In the genomic region with DNA sequence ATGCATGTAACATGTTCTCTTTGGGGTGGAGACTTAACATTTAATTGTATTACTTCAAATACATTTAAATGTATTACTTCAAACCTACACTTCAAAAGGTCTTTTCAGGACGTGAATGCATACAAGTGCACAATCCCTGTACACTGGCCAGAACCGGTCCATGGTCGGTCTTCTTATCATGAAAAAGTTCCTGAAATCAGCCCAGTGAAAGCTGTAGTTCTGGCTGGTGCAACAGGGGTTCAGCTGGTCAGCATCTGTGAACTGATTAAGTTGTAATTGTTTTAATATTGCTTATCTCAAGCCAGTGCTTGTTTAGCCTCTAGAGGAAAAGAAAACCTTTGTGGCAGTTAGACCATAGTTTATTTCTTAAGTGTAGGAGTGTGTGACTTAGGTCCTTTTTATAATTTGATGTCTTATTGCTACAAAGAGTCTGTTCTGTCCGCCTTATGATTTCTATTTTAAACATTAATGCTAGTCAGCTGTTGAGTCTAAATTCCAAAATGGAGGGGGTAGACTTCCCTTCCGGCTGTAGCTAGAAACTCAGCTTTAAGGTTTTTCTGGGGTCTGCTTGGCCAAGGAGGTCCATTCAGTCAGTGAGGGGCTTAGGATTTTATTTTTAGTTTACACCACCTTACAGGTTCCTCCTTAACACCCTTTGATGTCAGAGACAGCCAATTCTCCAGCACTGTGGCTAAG, we compare ENCODE assay signal across 8 cellular contexts. TPM values are rescaled to one million over a fixed set of nuclear protein-coding genes. Genes with fewer than 3 reads are reported as not detected.
DNase-seq lines count a peak whose midpoint lies in the region; ATAC-seq, FAIRE-seq and TF ChIP-seq lines count a peak whose summit lies in the region.

No MANE protein-coding gene starts in this region.

- H3K9me3 ChIP-seq in DOHH2 (ENCODE audit: control insufficient read depth, insufficient read depth, low read length) (no peaks in the 10 kb centered on the region), ovary (no peaks in the 10 kb centered on the region)

- DNase-seq in OCI-M1 (lab: John Stamatoyannopoulos, UW) (peak; percentile 79), erythroblast (lab: John Stamatoyannopoulos, UW) (peak; percentile 74 to 88), ovary (peak in 1 of 5 donors; percentile 24), DMS153 (lab: John Stamatoyannopoulos, UW) (no peak), D721Med (ENCODE audit: insufficient read length, low spot score) (no peak), NCI-H1048 (lab: John Stamatoyannopoulos, UW) (no peak)

- no peaks in the 10 kb centered on the region for H3K79me2 ChIP-seq in DOHH2 (ENCODE audit: control insufficient read depth, low read length)

- H3F3A ChIP-seq in DOHH2 (ENCODE audit: control insufficient read depth, insufficient read depth) = no peaks in the 10 kb centered on the region

- H4K20me1 ChIP-seq in DOHH2 (ENCODE audit: control insufficient read depth, insufficient read depth, low read depth, low read length) = no peaks in the 10 kb centered on the region

- H3K4me3 ChIP-seq in DOHH2 (ENCODE audit: low read length) = 0 out of 2 replicates have a peak overlapping the region, but pooled peaks have one; percentile 73
- H3K4me3 ChIP-seq in ovary = peak overlapping the region; percentile 98

- no peak for TF ChIP-seq EP300 in ovary (IDR thresholded peaks at IDR 0.05)

- H3K27me3 ChIP-seq in DOHH2 (ENCODE audit: control insufficient read depth, low read length) (peaks cover 51% of the 10 kb centered on the region), ovary (no peaks in the 10 kb centered on the region)

- intact Hi-C loops in ovary (cut with DNase I) = loop anchor here in 2 of 4 donors (2.0 to 10.0 kb wide), 2 partner anchors 87 kb away; a partner anchor contains a TSS

- no peak overlapping the region for H3K27ac ChIP-seq in DOHH2 (ENCODE audit: low read depth, low read length)
- peak overlapping the region; percentile 92 to 94 for H3K27ac ChIP-seq in ovary

- peaks cover 15% of the 10 kb centered on the region for H3K4me1 ChIP-seq in DOHH2 (ENCODE audit: control insufficient read depth, low read length)
- H3K4me1 ChIP-seq in ovary (ENCODE audit: insufficient read depth) = peaks cover 9% of the 10 kb centered on the region

- TF ChIP-seq CTCF in DOHH2 (IDR thresholded peaks at IDR 0.05; ENCODE audit: low read depth, low read length, poor library complexity, severe bottlenecking) = no peak
- no peak for TF ChIP-seq CTCF in ovary (IDR thresholded peaks at IDR 0.05)
- TF ChIP-seq CTCF in D721Med (IDR thresholded peaks at IDR 0.05; ENCODE audit: insufficient read depth, missing control alignments) = no peak

- no peak for TF ChIP-seq POLR2A in erythroblast (IDR thresholded peaks at IDR 0.05; ENCODE audit: low read length)
- no peak for TF ChIP-seq POLR2A in ovary (IDR thresholded peaks at IDR 0.05)

- no peak for ATAC-seq in HG03354 (IDR thresholded peaks at IDR 0.05; ENCODE audit: poor library complexity, severe bottlenecking, unreplicated experiment)

- H3K36me3 ChIP-seq in DOHH2 (ENCODE audit: control insufficient read depth, low read length) (no peaks in the 10 kb centered on the region), ovary (no peaks in the 10 kb centered on the region)

- peak overlapping the region; percentile 87; the same call in 1 of the 2 replicates for H3K4me2 ChIP-seq in DOHH2 (ENCODE audit: low read length)

- WGBS in ovary, 3 donors = 12 to 25% (median 15%) methylated on average over 5 of the region's 5 CpGs

- FAIRE-seq in D721Med (lab: Jason Lieb, UNC) = no peak

- H3K9me2 ChIP-seq in DOHH2 (replicated peaks; ENCODE audit: control insufficient read depth, low read length) = no peaks in the 10 kb centered on the region

RNA-seq across cellular contexts. Expression of a gene that starts 0.8 kb away (rescaled TPM):
- 100 to 1,000 TPM; 158 to 245 (median 191) TPM for total RNA-seq in ovary
- polyA plus RNA-seq in ovary = 100 to 1,000 TPM; 147 to 248 TPM

Comparison
In these comparisons a context has a peak if more than half of its experiments do, and no peak if none do; other contexts are left out.
1. DNase-seq: peak in OCI-M1 (single experiment) and erythroblast (2 of 2); none in DMS153 (single experiment), D721Med (single experiment) and NCI-H1048 (single experiment).